ENCODE assay signal across 1 cellular context in the genomic region with DNA sequence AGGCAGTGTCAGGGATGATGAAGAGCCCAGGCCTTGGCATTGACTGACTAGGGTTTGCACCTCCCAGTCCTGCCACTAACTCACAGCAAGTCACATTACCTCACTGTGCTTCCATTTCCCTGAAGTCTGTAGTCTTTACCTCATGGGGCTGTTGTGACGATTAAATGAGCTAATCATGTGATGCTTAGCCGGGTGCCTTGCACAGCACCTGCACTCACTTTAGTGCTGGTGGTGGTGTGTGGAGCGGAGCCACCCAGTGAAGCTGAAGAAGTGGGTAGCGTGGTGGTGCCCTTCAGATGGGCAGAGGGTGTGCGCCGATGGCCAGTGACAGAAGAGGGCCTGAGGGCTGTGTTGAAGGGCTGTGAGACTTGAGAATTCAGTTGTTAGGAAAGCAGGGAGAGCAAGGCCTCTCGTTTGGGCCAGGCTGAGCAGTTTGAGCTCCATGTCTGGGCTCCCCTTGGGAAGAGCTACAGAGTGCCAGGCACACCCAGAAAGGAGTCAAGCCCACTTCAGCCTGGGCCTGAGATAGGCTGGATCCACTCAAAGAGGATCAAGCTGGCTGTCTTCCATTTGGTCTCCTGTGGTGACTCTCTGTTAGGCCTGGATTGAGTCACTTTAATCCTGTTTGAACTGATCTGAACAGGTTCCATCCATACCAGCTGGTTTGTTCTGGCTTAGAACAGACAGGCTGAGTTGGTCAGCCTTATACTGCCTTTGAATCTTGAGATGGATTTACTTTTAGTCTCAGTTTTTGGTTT.
TF ChIP-seq lines count a peak whose summit lies in the region.

No MANE protein-coding gene starts in this region.

TF ChIP-seq in GM23338, 12 proteins besides CTCF, POLR2A, EP300 and RAD21 (continued from another document):
- TF ChIP-seq, protein P1, sequence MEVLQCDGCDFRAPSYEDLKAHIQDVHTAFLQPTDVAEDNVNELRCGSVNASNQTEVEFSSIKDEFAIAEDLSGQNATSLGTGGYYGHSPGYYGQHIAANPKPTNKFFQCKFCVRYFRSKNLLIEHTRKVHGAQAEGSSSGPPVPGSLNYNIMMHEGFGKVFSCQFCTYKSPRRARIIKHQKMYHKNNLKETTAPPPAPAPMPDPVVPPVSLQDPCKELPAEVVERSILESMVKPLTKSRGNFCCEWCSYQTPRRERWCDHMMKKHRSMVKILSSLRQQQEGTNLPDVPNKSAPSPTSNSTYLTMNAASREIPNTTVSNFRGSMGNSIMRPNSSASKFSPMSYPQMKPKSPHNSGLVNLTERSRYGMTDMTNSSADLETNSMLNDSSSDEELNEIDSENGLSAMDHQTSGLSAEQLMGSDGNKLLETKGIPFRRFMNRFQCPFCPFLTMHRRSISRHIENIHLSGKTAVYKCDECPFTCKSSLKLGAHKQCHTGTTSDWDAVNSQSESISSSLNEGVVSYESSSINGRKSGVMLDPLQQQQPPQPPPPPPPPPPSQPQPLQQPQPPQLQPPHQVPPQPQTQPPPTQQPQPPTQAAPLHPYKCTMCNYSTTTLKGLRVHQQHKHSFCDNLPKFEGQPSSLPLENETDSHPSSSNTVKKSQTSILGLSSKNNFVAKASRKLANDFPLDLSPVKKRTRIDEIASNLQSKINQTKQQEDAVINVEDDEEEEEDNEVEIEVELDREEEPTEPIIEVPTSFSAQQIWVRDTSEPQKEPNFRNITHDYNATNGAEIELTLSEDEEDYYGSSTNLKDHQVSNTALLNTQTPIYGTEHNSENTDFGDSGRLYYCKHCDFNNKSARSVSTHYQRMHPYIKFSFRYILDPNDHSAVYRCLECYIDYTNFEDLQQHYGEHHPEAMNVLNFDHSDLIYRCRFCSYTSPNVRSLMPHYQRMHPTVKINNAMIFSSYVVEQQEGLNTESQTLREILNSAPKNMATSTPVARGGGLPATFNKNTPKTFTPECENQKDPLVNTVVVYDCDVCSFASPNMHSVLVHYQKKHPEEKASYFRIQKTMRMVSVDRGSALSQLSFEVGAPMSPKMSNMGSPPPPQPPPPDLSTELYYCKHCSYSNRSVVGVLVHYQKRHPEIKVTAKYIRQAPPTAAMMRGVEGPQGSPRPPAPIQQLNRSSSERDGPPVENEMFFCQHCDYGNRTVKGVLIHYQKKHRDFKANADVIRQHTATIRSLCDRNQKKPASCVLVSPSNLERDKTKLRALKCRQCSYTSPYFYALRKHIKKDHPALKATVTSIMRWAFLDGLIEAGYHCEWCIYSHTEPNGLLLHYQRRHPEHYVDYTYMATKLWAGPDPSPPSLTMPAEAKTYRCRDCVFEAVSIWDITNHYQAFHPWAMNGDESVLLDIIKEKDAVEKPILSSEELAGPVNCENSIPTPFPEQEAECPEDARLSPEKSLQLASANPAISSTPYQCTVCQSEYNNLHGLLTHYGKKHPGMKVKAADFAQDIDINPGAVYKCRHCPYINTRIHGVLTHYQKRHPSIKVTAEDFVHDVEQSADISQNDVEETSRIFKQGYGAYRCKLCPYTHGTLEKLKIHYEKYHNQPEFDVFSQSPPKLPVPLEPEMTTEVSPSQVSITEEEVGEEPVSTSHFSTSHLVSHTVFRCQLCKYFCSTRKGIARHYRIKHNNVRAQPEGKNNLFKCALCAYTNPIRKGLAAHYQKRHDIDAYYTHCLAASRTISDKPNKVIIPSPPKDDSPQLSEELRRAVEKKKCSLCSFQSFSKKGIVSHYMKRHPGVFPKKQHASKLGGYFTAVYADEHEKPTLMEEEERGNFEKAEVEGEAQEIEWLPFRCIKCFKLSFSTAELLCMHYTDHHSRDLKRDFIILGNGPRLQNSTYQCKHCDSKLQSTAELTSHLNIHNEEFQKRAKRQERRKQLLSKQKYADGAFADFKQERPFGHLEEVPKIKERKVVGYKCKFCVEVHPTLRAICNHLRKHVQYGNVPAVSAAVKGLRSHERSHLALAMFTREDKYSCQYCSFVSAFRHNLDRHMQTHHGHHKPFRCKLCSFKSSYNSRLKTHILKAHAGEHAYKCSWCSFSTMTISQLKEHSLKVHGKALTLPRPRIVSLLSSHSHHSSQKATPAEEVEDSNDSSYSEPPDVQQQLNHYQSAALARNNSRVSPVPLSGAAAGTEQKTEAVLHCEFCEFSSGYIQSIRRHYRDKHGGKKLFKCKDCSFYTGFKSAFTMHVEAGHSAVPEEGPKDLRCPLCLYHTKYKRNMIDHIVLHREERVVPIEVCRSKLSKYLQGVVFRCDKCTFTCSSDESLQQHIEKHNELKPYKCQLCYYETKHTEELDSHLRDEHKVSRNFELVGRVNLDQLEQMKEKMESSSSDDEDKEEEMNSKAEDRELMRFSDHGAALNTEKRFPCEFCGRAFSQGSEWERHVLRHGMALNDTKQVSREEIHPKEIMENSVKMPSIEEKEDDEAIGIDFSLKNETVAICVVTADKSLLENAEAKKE (CRISPR knock-in tag; IDR thresholded peaks at IDR 0.05): no peak
- TF ChIP-seq CREB1 (CRISPR knock-in tag; IDR thresholded peaks at IDR 0.05; ENCODE audit: low read depth) (no peak), POLR2AphosphoS5 (IDR thresholded peaks at IDR 0.05; ENCODE audit: low read depth) (no peak), EZH2 (IDR thresholded peaks at IDR 0.05; ENCODE audit: low read depth, unreplicated experiment) (no peak), NANOG (IDR thresholded peaks at IDR 0.05; ENCODE audit: borderline replicate concordance) (no peak), ZNF331 (CRISPR knock-in tag; IDR thresholded peaks at IDR 0.05; ENCODE audit: low read depth) (no peak)
